Comparison of ENCODE assay signal across 21 cellular contexts in the genomic region with DNA sequence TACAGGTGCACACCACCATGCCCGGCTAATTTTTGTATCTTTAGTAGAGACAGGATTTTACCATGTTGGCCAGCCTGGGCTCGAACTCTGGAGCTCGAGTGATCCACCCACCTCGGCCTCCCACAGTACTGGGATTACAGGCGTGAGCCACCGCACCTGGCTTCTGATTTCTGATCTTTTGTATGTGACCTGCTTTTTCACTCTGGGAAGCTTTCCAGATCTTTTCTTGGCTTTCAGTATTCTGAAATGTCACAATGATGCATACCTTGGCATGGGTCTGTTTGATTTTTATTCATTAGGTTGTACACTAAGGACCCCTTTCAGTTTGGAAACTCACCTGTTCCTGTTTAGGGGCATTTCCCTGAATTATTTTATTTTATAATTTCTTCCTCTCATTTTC.
"Had no signal": no experiment of that assay in that cellular context is flagged by ENCODE, and none has a peak within 500 bp of the region (broad histone marks: within the 10 kb centered on the region; RNA-seq: fewer than 3 reads in every experiment).

No MANE protein-coding gene starts in this region.

- H3K9me3 Mint-ChIP-seq: activated B cell treated with CpG ODN at 0.5 μM for 24 hours; activated naive CD4-positive, alpha-beta T cell treated with anti-CD3 and anti-CD28 coated beads, Interleukin-2, amount 10 ng/mL, durations not matched to agents 7 days and 5 days; activated T-cell treated with anti-CD3 and anti-CD28 coated beads, Interleukin-2, amount 50 U/mL, for 4 hours; nephron progenitor cell had no signal

- H3K4me3 ChIP-seq: hepatocyte, thyroid gland had no signal

- H3K27ac Mint-ChIP-seq: activated B cell treated with CpG ODN at 0.5 μM for 24 hours; activated CD4-positive, alpha-beta T cell treated with anti-CD3 and anti-CD28 coated beads for 36 hours; activated naive CD4-positive, alpha-beta T cell treated with anti-CD3 and anti-CD28 coated beads, Interleukin-2, amount 10 ng/mL, durations not matched to agents 7 days and 5 days; nephron progenitor cell had no signal

- H3K36me3 Mint-ChIP-seq: activated naive CD4-positive, alpha-beta T cell treated with anti-CD3 and anti-CD28 coated beads, Interleukin-2, amount 10 ng/mL, durations not matched to agents 7 days and 5 days had no signal

- H3K27me3 Mint-ChIP-seq: activated B cell treated with CpG ODN at 0.5 μM for 24 hours had no signal

- DNase-seq: activated B cell treated with CpG ODN at 0.5 μM for 24 hours; activated CD4-positive, alpha-beta T cell treated with anti-CD3 and anti-CD28 coated beads for 36 hours; activated CD4-positive, alpha-beta T cell treated with anti-CD3 and anti-CD28 coated beads, Interleukin-2, amount 50 U/mL, for 4 hours; activated CD8-positive, alpha-beta memory T cell treated with anti-CD3 and anti-CD28 coated beads for 24 hours; activated CD8-positive, alpha-beta memory T cell treated with anti-CD3 and anti-CD28 coated beads, Interleukin-2, amount 50 U/mL, for 4 hours; activated effector memory CD4-positive, alpha-beta T cell treated with anti-CD3 and anti-CD28 coated beads, Interleukin-2, amount 50 U/mL, for 16 hours; activated naive CD4-positive, alpha-beta T cell treated with anti-CD3 and anti-CD28 coated beads, Interleukin-2, amount 10 ng/mL, durations not matched to agents 7 days and 5 days; activated T-cell treated with anti-CD3 and anti-CD28 coated beads, Interleukin-2, amount 50 U/mL, for 4 hours; amygdala; effector memory CD4-positive, alpha-beta T cell; glutamatergic neuron; left ventricle myocardium superior; nephron progenitor cell; spleen; stimulated activated CD4-positive, alpha-beta T cell treated with anti-CD3 and anti-CD28 coated beads, Interleukin-4, amount 100 ng/mL, for 1 hour; stimulated activated naive CD8-positive, alpha-beta T cell treated with anti-CD3 and anti-CD28 coated beads, Interleukin-15, Interleukin-2, amounts not matched to agents 100 U/mL and 50 U/mL, for 24 hours; T-helper 1 cell; T1000; thyroid gland had no signal

- H3K9me3 ChIP-seq: spleen, thyroid gland had no signal

- H3K36me3 ChIP-seq: thyroid gland had no signal

- H3K4me3 Mint-ChIP-seq: activated CD4-positive, alpha-beta T cell treated with anti-CD3 and anti-CD28 coated beads for 36 hours; activated naive CD4-positive, alpha-beta T cell treated with anti-CD3 and anti-CD28 coated beads, Interleukin-2, amount 10 ng/mL, durations not matched to agents 7 days and 5 days; nephron progenitor cell had no signal

- H3K27ac ChIP-seq: hepatocyte, thyroid gland had no signal

- ATAC-seq: activated CD4-positive, alpha-beta T cell treated with anti-CD3 and anti-CD28 coated beads for 36 hours; activated T-cell treated with anti-CD3 and anti-CD28 coated beads, Interleukin-2, amount 50 U/mL, for 4 hours; esophagus mucosa; left ventricle myocardium superior; stimulated activated naive CD8-positive, alpha-beta T cell treated with anti-CD3 and anti-CD28 coated beads, Interleukin-15, Interleukin-2, amounts not matched to agents 100 U/mL and 50 U/mL, for 24 hours had no signal

- H3K27me3 ChIP-seq: hepatocyte, spleen, thyroid gland had no signal
